Comparison of ENCODE assay signal across 1 cellular context in genomic region chr22:40645579-40646197, GRCh38.
TF ChIP-seq lines count a peak whose summit lies in the region.

No MANE protein-coding gene starts in this region.

TF ChIP-seq in HCT116, 20 proteins besides CTCF, POLR2A, EP300 and RAD21:
- no peak for TF ChIP-seq SRF (IDR thresholded peaks at IDR 0.05; ENCODE audit: low read depth)
- no peak for TF ChIP-seq POLR2AphosphoS5 (IDR thresholded peaks at IDR 0.05; ENCODE audit: low read depth, low read length)
- no peak for TF ChIP-seq JUND (IDR thresholded peaks at IDR 0.05)
- no peak for TF ChIP-seq TCF7L2 (IDR thresholded peaks at IDR 0.05; ENCODE audit: borderline replicate concordance, extremely low read depth, insufficient read depth, insufficient read length)
